ENCODE assay signal across 2 cellular contexts in the genomic region with DNA sequence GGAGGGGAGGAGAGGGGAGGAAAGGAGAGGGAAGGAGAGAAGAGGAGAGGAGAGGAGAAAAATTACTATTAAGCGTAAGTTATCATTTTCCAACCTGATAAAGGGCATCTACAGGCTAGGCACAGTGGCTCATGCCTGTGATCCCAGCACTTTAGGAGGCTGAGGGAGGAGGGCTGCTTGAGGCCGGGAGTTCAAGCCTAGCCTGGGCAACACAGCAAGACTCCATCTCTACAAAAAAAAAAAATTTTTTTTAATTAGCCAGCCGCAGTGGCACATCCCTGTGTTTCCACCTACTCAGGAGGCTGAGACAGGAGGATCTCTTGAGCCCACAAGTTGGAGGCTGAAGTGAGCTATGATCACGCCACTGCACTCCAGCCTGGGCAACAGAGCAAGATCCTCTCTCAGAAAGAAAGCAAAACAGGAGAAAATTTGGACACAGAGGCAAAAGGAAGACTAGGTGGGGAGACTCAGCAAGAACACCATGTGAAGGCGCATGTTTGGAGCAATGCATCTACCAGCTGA.
TF ChIP-seq lines count a peak whose summit lies in the region.

No MANE protein-coding gene starts in this region.

TF ChIP-seq in HepG2, 621 proteins besides CTCF, POLR2A, EP300 and RAD21:
- TF ChIP-seq ZNF121 (CRISPR knock-in tag; IDR thresholded peaks at IDR 0.05) = peak; percentile 76
- TF ChIP-seq, protein P1, sequence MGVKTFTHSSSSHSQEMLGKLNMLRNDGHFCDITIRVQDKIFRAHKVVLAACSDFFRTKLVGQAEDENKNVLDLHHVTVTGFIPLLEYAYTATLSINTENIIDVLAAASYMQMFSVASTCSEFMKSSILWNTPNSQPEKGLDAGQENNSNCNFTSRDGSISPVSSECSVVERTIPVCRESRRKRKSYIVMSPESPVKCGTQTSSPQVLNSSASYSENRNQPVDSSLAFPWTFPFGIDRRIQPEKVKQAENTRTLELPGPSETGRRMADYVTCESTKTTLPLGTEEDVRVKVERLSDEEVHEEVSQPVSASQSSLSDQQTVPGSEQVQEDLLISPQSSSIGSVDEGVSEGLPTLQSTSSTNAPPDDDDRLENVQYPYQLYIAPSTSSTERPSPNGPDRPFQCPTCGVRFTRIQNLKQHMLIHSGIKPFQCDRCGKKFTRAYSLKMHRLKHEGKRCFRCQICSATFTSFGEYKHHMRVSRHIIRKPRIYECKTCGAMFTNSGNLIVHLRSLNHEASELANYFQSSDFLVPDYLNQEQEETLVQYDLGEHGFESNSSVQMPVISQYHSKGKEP (CRISPR knock-in tag; IDR thresholded peaks at IDR 0.05) = no peak
- no peak for TF ChIP-seq POLR2G (IDR thresholded peaks at IDR 0.05; ENCODE audit: low read depth, low read length)
- no peak for TF ChIP-seq ZNF615 (CRISPR knock-in tag; IDR thresholded peaks at IDR 0.05; ENCODE audit: borderline replicate concordance)
- no peak for TF ChIP-seq ZSCAN29 (CRISPR knock-in tag; conservative IDR thresholded peaks at IDR 0.05)
- TF ChIP-seq, protein P2, sequence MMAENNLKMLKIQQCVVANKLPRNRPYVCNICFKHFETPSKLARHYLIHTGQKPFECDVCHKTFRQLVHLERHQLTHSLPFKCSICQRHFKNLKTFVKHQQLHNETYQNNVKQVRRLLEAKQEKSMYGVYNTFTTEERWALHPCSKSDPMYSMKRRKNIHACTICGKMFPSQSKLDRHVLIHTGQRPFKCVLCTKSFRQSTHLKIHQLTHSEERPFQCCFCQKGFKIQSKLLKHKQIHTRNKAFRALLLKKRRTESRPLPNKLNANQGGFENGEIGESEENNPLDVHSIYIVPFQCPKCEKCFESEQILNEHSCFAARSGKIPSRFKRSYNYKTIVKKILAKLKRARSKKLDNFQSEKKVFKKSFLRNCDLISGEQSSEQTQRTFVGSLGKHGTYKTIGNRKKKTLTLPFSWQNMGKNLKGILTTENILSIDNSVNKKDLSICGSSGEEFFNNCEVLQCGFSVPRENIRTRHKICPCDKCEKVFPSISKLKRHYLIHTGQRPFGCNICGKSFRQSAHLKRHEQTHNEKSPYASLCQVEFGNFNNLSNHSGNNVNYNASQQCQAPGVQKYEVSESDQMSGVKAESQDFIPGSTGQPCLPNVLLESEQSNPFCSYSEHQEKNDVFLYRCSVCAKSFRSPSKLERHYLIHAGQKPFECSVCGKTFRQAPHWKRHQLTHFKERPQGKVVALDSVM (CRISPR knock-in tag; IDR thresholded peaks at IDR 0.05) = peak; percentile 66
- TF ChIP-seq, protein P3, sequence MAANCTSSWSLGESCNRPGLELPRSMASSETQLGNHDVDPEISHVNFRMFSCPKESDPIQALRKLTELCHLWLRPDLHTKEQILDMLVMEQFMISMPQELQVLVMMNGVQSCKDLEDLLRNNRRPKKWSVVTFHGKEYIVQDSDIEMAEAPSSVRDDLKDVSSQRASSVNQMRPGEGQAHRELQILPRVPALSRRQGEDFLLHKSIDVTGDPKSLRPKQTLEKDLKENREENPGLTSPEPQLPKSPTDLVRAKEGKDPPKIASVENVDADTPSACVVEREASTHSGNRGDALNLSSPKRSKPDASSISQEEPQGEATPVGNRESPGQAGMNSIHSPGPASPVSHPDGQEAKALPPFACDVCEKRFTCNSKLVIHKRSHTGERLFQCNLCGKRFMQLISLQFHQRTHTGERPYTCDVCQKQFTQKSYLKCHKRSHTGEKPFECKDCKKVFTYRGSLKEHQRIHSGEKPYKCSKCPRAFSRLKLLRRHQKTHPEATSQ (CRISPR knock-in tag; IDR thresholded peaks at IDR 0.05; ENCODE audit: borderline replicate concordance) = no peak
- no peak for TF ChIP-seq SIX4 (CRISPR knock-in tag; IDR thresholded peaks at IDR 0.05)
- TF ChIP-seq, protein P4, sequence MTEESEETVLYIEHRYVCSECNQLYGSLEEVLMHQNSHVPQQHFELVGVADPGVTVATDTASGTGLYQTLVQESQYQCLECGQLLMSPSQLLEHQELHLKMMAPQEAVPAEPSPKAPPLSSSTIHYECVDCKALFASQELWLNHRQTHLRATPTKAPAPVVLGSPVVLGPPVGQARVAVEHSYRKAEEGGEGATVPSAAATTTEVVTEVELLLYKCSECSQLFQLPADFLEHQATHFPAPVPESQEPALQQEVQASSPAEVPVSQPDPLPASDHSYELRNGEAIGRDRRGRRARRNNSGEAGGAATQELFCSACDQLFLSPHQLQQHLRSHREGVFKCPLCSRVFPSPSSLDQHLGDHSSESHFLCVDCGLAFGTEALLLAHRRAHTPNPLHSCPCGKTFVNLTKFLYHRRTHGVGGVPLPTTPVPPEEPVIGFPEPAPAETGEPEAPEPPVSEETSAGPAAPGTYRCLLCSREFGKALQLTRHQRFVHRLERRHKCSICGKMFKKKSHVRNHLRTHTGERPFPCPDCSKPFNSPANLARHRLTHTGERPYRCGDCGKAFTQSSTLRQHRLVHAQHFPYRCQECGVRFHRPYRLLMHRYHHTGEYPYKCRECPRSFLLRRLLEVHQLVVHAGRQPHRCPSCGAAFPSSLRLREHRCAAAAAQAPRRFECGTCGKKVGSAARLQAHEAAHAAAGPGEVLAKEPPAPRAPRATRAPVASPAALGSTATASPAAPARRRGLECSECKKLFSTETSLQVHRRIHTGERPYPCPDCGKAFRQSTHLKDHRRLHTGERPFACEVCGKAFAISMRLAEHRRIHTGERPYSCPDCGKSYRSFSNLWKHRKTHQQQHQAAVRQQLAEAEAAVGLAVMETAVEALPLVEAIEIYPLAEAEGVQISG (CRISPR knock-in tag; IDR thresholded peaks at IDR 0.05) = no peak
- no peak for TF ChIP-seq PAF1 (CRISPR knock-in tag; IDR thresholded peaks at IDR 0.05)
- TF ChIP-seq MAFK (conservative IDR thresholded peaks at IDR 0.05 in 1 of 2, IDR thresholded peaks at IDR 0.05 in 1 of 2; ENCODE audit: low read length in 2 of 2) = no peak
- no peak for TF ChIP-seq IKZF1 (IDR thresholded peaks at IDR 0.05)
- no peak for TF ChIP-seq NFRKB (IDR thresholded peaks at IDR 0.05)
- TF ChIP-seq EZH2 (conservative IDR thresholded peaks at IDR 0.05; ENCODE audit: low read depth, low read length) = no peak
- TF ChIP-seq ZFX (CRISPR knock-in tag; IDR thresholded peaks at IDR 0.05; ENCODE audit: low read depth) = no peak
- TF ChIP-seq ZNF282 (IDR thresholded peaks at IDR 0.05; ENCODE audit: partially characterized antibody) = no peak
- no peak for TF ChIP-seq ZNF263 (CRISPR knock-in tag; IDR thresholded peaks at IDR 0.05)

TF ChIP-seq in K562, 482 proteins besides CTCF, POLR2A, EP300 and RAD21:
- TF ChIP-seq BCOR (IDR thresholded peaks at IDR 0.05) = 0 out of 2 replicates have a peak, but pooled peaks have one; percentile 40
- TF ChIP-seq, protein P5, sequence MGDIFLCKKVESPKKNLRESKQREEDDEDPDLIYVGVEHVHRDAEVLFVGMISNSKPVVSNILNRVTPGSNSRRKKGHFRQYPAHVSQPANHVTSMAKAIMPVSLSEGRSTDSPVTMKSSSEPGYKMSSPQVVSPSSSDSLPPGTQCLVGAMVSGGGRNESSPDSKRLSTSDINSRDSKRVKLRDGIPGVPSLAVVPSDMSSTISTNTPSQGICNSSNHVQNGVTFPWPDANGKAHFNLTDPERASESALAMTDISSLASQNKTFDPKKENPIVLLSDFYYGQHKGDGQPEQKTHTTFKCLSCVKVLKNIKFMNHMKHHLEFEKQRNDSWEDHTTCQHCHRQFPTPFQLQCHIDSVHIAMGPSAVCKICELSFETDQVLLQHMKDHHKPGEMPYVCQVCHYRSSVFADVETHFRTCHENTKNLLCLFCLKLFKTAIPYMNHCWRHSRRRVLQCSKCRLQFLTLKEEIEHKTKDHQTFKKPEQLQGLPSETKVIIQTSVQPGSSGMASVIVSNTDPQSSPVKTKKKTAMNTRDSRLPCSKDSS (IDR thresholded peaks at IDR 0.05; ENCODE audit: low read depth, partially characterized antibody) = no peak
- TF ChIP-seq, protein P6, sequence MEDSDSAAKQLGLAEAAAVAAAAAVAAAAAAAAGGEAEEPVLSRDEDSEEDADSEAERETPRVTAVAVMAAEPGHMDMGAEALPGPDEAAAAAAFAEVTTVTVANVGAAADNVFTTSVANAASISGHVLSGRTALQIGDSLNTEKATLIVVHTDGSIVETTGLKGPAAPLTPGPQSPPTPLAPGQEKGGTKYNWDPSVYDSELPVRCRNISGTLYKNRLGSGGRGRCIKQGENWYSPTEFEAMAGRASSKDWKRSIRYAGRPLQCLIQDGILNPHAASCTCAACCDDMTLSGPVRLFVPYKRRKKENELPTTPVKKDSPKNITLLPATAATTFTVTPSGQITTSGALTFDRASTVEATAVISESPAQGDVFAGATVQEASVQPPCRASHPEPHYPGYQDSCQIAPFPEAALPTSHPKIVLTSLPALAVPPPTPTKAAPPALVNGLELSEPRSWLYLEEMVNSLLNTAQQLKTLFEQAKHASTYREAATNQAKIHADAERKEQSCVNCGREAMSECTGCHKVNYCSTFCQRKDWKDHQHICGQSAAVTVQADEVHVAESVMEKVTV (CRISPR knock-in tag; IDR thresholded peaks at IDR 0.05) = no peak
- peak; percentile 93 for TF ChIP-seq ZNF121 (CRISPR knock-in tag; conservative IDR thresholded peaks at IDR 0.05)
- TF ChIP-seq RBM25 (IDR thresholded peaks at IDR 0.05; ENCODE audit: low read depth, low read length, severe bottlenecking) = peak; percentile 40
- no peak for TF ChIP-seq RBBP5 (IDR thresholded peaks at IDR 0.05; ENCODE audit: borderline replicate concordance, insufficient read depth, low read length, poor library complexity, severe bottlenecking)
